In genomic region chr4:85741921-85742591, GRCh38 we compare ENCODE assay signal across 9 cellular contexts.
DNase-seq lines count a peak whose midpoint lies in the region; ATAC-seq lines count a peak whose summit lies in the region.
"Had no signal": no experiment of that assay in that cellular context is flagged by ENCODE, and none has a peak within 500 bp of the region (broad histone marks: within the 10 kb centered on the region; RNA-seq: fewer than 3 reads in every experiment).

No MANE protein-coding gene starts in this region.

- H3K18ac ChIP-seq in mesenchymal stem cell (ENCODE audit: low read depth in 1 of 2, low read length in 2 of 2), result peak overlapping the region in 1 of 2 experiments; percentile 68

- H3K4me1 ChIP-seq in ACC112 (ENCODE audit: control insufficient read depth, insufficient read depth, low read length, unreplicated experiment), result peaks cover 50% of the 10 kb centered on the region
- H3K4me1 ChIP-seq in mesenchymal stem cell (ENCODE audit: control insufficient read depth, insufficient read depth, low read depth, low read length), result peaks cover 1% of the 10 kb centered on the region

- WGBS in mesenchymal stem cell, result 99% methylated on average over 5 of the region's 5 CpGs

- no peak overlapping the region for H2AFZ ChIP-seq in ACC112 (ENCODE audit: low read length, unreplicated experiment)
- H2AFZ ChIP-seq in mesenchymal stem cell (ENCODE audit: low read depth, low read length), result no peak overlapping the region

- peak; percentile 21 for DNase-seq in NCI-H1694 treated with DMSO at 0.1 percent for 48 hours (lab: John Stamatoyannopoulos, UW)
- no peak for DNase-seq in mesenchymal stem cell
- no peak for DNase-seq in GM19240 (ENCODE audit: insufficient read length, low spot score)
- DNase-seq in activated CD4-positive, CD25-positive, alpha-beta regulatory T cell treated with anti-CD3 and anti-CD28 coated beads, Interleukin-2, amount 50 U/mL, for 72 hours, result no peak
- no peak for DNase-seq in activated CD4-positive, alpha-beta T cell treated with anti-CD3 and anti-CD28 coated beads, Interleukin-2, amount 50 U/mL, for 4 hours
- DNase-seq: activated naive CD4-positive, alpha-beta T cell treated with Interleukin-2 at 50 U/mL for 16 hours had no signal

- H3K9ac ChIP-seq in mesenchymal stem cell (ENCODE audit: low read length), result peak overlapping the region; percentile 88

- H3K4me3 ChIP-seq in ACC112 (ENCODE audit: low read depth, low read length), result no peak overlapping the region
- H3K4me3 ChIP-seq in mesenchymal stem cell (ENCODE audit: insufficient read depth in 1 of 2, low read depth in 1 of 2, low read length in 2 of 2), result no peak overlapping the region

- no peaks in the 10 kb centered on the region for H3K36me3 ChIP-seq in ACC112 (ENCODE audit: insufficient read depth, low read length)
- H3K36me3 ChIP-seq in mesenchymal stem cell (ENCODE audit: control insufficient read depth in 1 of 2, insufficient read depth in 2 of 2, low read depth in 1 of 2, low read length in 2 of 2), result no peaks in the 10 kb centered on the region

- no peak overlapping the region for H3K14ac ChIP-seq in mesenchymal stem cell (ENCODE audit: low read length in 2 of 2)

- no peak overlapping the region for H2BK15ac ChIP-seq in mesenchymal stem cell (ENCODE audit: low read depth, poor library complexity, severe bottlenecking)

- peak overlapping the region; percentile 79 to 97 for H2BK12ac ChIP-seq in mesenchymal stem cell (ENCODE audit: low read length in 2 of 2)

- H4K91ac ChIP-seq in mesenchymal stem cell (ENCODE audit: low read length), result peak overlapping the region; percentile 36

- no peak overlapping the region for H2BK5ac ChIP-seq in mesenchymal stem cell (ENCODE audit: low read depth, low read length, poor library complexity, severe bottlenecking)

- H3K4ac ChIP-seq in mesenchymal stem cell (ENCODE audit: low read depth in 1 of 2, low read length in 2 of 2), result peak overlapping the region in 1 of 2 experiments; percentile 28

- peak overlapping the region; percentile 23 for H4K8ac ChIP-seq in mesenchymal stem cell (ENCODE audit: low read length)

- H2BK120ac ChIP-seq in mesenchymal stem cell (ENCODE audit: low read depth, low read length), result no peak overlapping the region

- H3K27me3 ChIP-seq in ACC112 (ENCODE audit: insufficient read depth, low read length) (no peaks in the 10 kb centered on the region), mesenchymal stem cell (ENCODE audit: control insufficient read depth in 1 of 2, insufficient read depth in 1 of 2, low read length in 2 of 2) (no peaks in the 10 kb centered on the region)

- no peak overlapping the region for H2AK5ac ChIP-seq in mesenchymal stem cell (ENCODE audit: low read length, severe bottlenecking)

- ATAC-seq in GM19455 (IDR thresholded peaks at IDR 0.05; ENCODE audit: unreplicated experiment), result no peak

- H3K27ac ChIP-seq in ACC112 (ENCODE audit: low read depth, low read length) (peak overlapping the region; percentile 81), angular gyrus (ENCODE audit: low read depth, low read length) (peak overlapping the region; percentile 22), mesenchymal stem cell (ENCODE audit: low read length, poor library complexity, severe bottlenecking) (no peak overlapping the region)

- H3K79me1 ChIP-seq in mesenchymal stem cell (replicated peaks; ENCODE audit: low read length, poor library complexity, severe bottlenecking), result no peaks in the 10 kb centered on the region

- H3K23ac ChIP-seq in mesenchymal stem cell (ENCODE audit: low read length in 2 of 2), result no peak overlapping the region

- no peaks in the 10 kb centered on the region for H3K9me3 ChIP-seq in mesenchymal stem cell (ENCODE audit: control insufficient read depth, low read length)

- peaks cover 5% of the 10 kb centered on the region for H3K79me2 ChIP-seq in ACC112 (ENCODE audit: control insufficient read depth, insufficient read depth, low read length, unreplicated experiment)

- H3K4me2 ChIP-seq in mesenchymal stem cell (ENCODE audit: low read length, poor library complexity, severe bottlenecking), result no peak overlapping the region
